In genomic region chr2:8231909-8232308, GRCh38 we compare ENCODE assay signal across 28 cellular contexts.
"Had no signal": no experiment of that assay in that cellular context is flagged by ENCODE, and none has a peak within 500 bp of the region (broad histone marks: within the 10 kb centered on the region; RNA-seq: fewer than 3 reads in every experiment).

No MANE protein-coding gene starts in this region.

- H3K4me3 ChIP-seq: colonic mucosa, gastroesophageal sphincter, lung, pancreas, stomach, thyroid gland, vagina had no signal

- H3K4me3 Mint-ChIP-seq: dendritic cell treated with granulocyte-macrophage colony-stimulating factor and Interleukin-4, amounts not matched to agents 40 ng/mL and 50 ng/mL, for 4 days; endodermal cell; immature natural killer cell; memory B cell; natural killer cell; stimulated activated effector memory CD8-positive, alpha-beta T cell treated with anti-CD3 and anti-CD28 coated beads, Interleukin-12 subunit alpha, Interleukin-12 subunit beta, amount 100 ng/mL, for 72 hours had no signal

- ATAC-seq: esophagus mucosa; foreskin keratinocyte; gastroesophageal sphincter; left colon; natural killer cell; pancreas; sciatic nerve; stimulated activated effector memory CD8-positive, alpha-beta T cell treated with anti-CD3 and anti-CD28 coated beads, Interleukin-12 subunit alpha, Interleukin-12 subunit beta, amount 100 ng/mL, for 72 hours had no signal

- H3K9me3 ChIP-seq: colonic mucosa, gastroesophageal sphincter, pancreas, stomach, thyroid gland, vagina had no signal

- H3K9me3 Mint-ChIP-seq: dendritic cell treated with granulocyte-macrophage colony-stimulating factor and Interleukin-4, amounts not matched to agents 40 ng/mL and 50 ng/mL, for 4 days; endodermal cell; immature natural killer cell; memory B cell; natural killer cell; stimulated activated effector memory CD8-positive, alpha-beta T cell treated with anti-CD3 and anti-CD28 coated beads, Interleukin-12 subunit alpha, Interleukin-12 subunit beta, amount 100 ng/mL, for 72 hours had no signal

- DNase-seq: colonic mucosa; effector CD8-positive, alpha-beta T cell; endodermal cell; foreskin keratinocyte; hypothalamus; immature natural killer cell; islet precursor cell; kidney glomerular epithelial cell; left colon; natural killer cell; occipital lobe; pancreas; stimulated activated CD4-positive, alpha-beta T cell treated with anti-CD3 and anti-CD28 coated beads, Interleukin-2, amount 100 ng/mL, for 24 hours; stimulated activated CD4-positive, alpha-beta T cell treated with anti-CD3 and anti-CD28 coated beads, Interleukin-4, amount 100 ng/mL, for 24 hours; stimulated activated naive CD4-positive, alpha-beta T cell treated with Interleukin-2 at 50 U/mL for 16 hours; stomach; thyroid gland; trophoblast cell had no signal

- H3K27ac Mint-ChIP-seq: dendritic cell treated with granulocyte-macrophage colony-stimulating factor and Interleukin-4, amounts not matched to agents 40 ng/mL and 50 ng/mL, for 4 days; endodermal cell; immature natural killer cell; memory B cell; natural killer cell; progenitor cell of endocrine pancreas had no signal

- H3K36me3 ChIP-seq: colonic mucosa, gastroesophageal sphincter, pancreas, stomach, thyroid gland, vagina had no signal

- H3K36me3 Mint-ChIP-seq: memory B cell; stimulated activated effector memory CD8-positive, alpha-beta T cell treated with anti-CD3 and anti-CD28 coated beads, Interleukin-12 subunit alpha, Interleukin-12 subunit beta, amount 100 ng/mL, for 72 hours had no signal

- H3K27me3 ChIP-seq: colonic mucosa, foreskin keratinocyte, gastroesophageal sphincter, pancreas, stomach, thyroid gland, vagina had no signal

- H3K27ac ChIP-seq: colonic mucosa, epithelial cell of prostate, foreskin keratinocyte, gastroesophageal sphincter, pancreas, stomach, thyroid gland, vagina had no signal

- H3K4me1 ChIP-seq: colonic mucosa, foreskin keratinocyte, pancreas, thyroid gland had no signal
